ENCODE assay signal across 35 cellular contexts in the genomic region with DNA sequence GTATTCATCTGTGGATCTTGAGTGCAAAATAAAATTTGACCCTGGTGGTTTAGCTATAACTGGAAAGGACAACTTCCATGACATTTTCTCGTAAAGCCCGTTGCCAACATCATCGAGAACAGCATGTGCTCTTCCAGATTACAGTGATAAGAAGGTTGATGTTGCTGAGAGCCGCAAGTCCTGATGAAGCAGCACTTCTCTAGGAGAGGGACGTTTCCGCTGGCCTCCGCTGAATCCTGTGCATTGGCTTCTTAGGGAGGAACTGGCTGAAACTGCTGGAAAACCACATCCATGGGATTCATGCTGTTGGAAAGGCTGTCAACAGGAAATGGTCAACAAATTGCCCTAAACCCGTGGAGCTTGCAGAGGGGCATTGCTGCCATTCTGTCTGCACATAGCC. TPM values are rescaled to one million over a fixed set of nuclear protein-coding genes. Genes with fewer than 3 reads are reported as not detected.
"Had no signal": no experiment of that assay in that cellular context is flagged by ENCODE, and none has a peak within 500 bp of the region (broad histone marks: within the 10 kb centered on the region; RNA-seq: fewer than 3 reads in every experiment).

No MANE protein-coding gene starts in this region.

- H3K9me3 Mint-ChIP-seq: activated B cell treated with CpG ODN at 0.5 μM for 24 hours; activated CD4-positive, alpha-beta memory T cell treated with anti-CD3 and anti-CD28 coated beads for 36 hours; activated naive CD4-positive, alpha-beta T cell treated with anti-CD3 and anti-CD28 coated beads, Interleukin-2, amount 50 U/mL, for 24 hours; activated naive CD8-positive, alpha-beta T cell treated with anti-CD3 and anti-CD28 coated beads, Interleukin-2, amount 10 ng/mL, durations not matched to agents 7 days and 5 days; activated T-helper 2 cell treated with anti-CD3 and anti-CD28 coated beads, Interferon-gamma antibody, Interleukin-2, Interleukin-4, amounts not matched to agents 10 μg/mL and 5 μg/mL and 100 μg/mL, durations not matched to agents 14 hours and 24 hours and 36 hours; T-helper 1 cell treated with Interleukin-12 subunit alpha and Interleukin-12 subunit beta and Interleukin-4 antibody, amounts not matched to agents 30 μg/mL and 1 μg/mL, for 36 hours; T-helper 2 cell treated with Interferon-gamma antibody and Interleukin-4, amounts not matched to agents 5 μg/mL and 100 μg/mL, for 36 hours had no signal

- H3K4me3 Mint-ChIP-seq: activated B cell treated with CpG ODN at 0.5 μM for 24 hours; activated CD4-positive, alpha-beta memory T cell treated with anti-CD3 and anti-CD28 coated beads for 36 hours; activated naive CD4-positive, alpha-beta T cell treated with anti-CD3 and anti-CD28 coated beads, Interleukin-2, amount 50 U/mL, for 24 hours; activated naive CD8-positive, alpha-beta T cell treated with anti-CD3 and anti-CD28 coated beads, Interleukin-2, amount 10 ng/mL, durations not matched to agents 7 days and 5 days; T-helper 1 cell treated with Interleukin-12 subunit alpha and Interleukin-12 subunit beta and Interleukin-4 antibody, amounts not matched to agents 30 μg/mL and 1 μg/mL, for 36 hours; T-helper 2 cell treated with Interferon-gamma antibody and Interleukin-4, amounts not matched to agents 5 μg/mL and 100 μg/mL, for 36 hours had no signal

- H3K36me3 ChIP-seq: breast epithelium, MG63, Peyer's patch, SJCRH30 had no signal

- H3K4me1 ChIP-seq: body of pancreas, breast epithelium had no signal

- ATAC-seq: body of pancreas, Right ventricle myocardium inferior had no signal

- H3K9ac ChIP-seq: SK-N-SH had no signal

- H3K4me3 ChIP-seq: body of pancreas, breast epithelium, MG63, Peyer's patch, SJCRH30 had no signal

- DNase-seq: activated B cell treated with CpG ODN at 0.5 μM for 24 hours; activated CD4-positive, alpha-beta memory T cell treated with anti-CD3 and anti-CD28 coated beads for 36 hours; activated CD4-positive, alpha-beta T cell treated with anti-CD3 and anti-CD28 coated beads for 4 hours; activated CD4-positive, alpha-beta T cell treated with anti-CD3 and anti-CD28 coated beads, Interleukin-2, amount 50 U/mL, for 1 hour; activated CD4-positive, CD25-positive, alpha-beta regulatory T cell treated with anti-CD3 and anti-CD28 coated beads, Interleukin-2, amount 50 U/mL, for 72 hours; activated CD8-positive, alpha-beta memory T cell treated with anti-CD3 and anti-CD28 coated beads, Interleukin-2, amount 50 U/mL, for 48 hours; activated gamma-delta T cell; activated naive CD4-positive, alpha-beta T cell treated with Interleukin-2 at 50 U/mL for 16 hours; activated naive CD8-positive, alpha-beta T cell treated with anti-CD3 and anti-CD28 coated beads, Interleukin-2, amount 10 ng/mL, durations not matched to agents 7 days and 5 days; activated T-cell treated with anti-CD3 and anti-CD28 coated beads, Interleukin-2, amount 50 U/mL, for 1 hour; Karpas-422; KBM-7; MG63; NCI-H1048; NCI-H1105 treated with DMSO at 0.1 percent for 48 hours; NCI-H1436; NCI-H1694; NCI-H1930; NCI-H2081 treated with DMSO at 0.1 percent for 48 hours; NCI-H345; NCI-H524 treated with DMSO at 0.1 percent for 48 hours; Peyer's patch; SJCRH30; SK-N-SH had no signal

- H3K36me3 Mint-ChIP-seq: activated CD4-positive, alpha-beta memory T cell treated with anti-CD3 and anti-CD28 coated beads for 36 hours; activated naive CD4-positive, alpha-beta T cell treated with anti-CD3 and anti-CD28 coated beads, Interleukin-2, amount 50 U/mL, for 24 hours; activated naive CD8-positive, alpha-beta T cell treated with anti-CD3 and anti-CD28 coated beads, Interleukin-2, amount 10 ng/mL, durations not matched to agents 7 days and 5 days had no signal

- H3K27ac Mint-ChIP-seq: activated B cell treated with CpG ODN at 0.5 μM for 24 hours; activated CD4-positive, alpha-beta memory T cell treated with anti-CD3 and anti-CD28 coated beads for 36 hours; activated naive CD4-positive, alpha-beta T cell treated with anti-CD3 and anti-CD28 coated beads, Interleukin-2, amount 50 U/mL, for 24 hours; activated naive CD8-positive, alpha-beta T cell treated with anti-CD3 and anti-CD28 coated beads, Interleukin-2, amount 10 ng/mL, durations not matched to agents 7 days and 5 days; activated T-helper 2 cell treated with anti-CD3 and anti-CD28 coated beads, Interferon-gamma antibody, Interleukin-2, Interleukin-4, amounts not matched to agents 10 μg/mL and 5 μg/mL and 100 μg/mL, durations not matched to agents 14 hours and 24 hours and 36 hours; T-helper 1 cell treated with Interleukin-12 subunit alpha and Interleukin-12 subunit beta and Interleukin-4 antibody, amounts not matched to agents 30 μg/mL and 1 μg/mL, for 36 hours; T-helper 2 cell treated with Interferon-gamma antibody and Interleukin-4, amounts not matched to agents 5 μg/mL and 100 μg/mL, for 36 hours had no signal

- H3K4me1 Mint-ChIP-seq: activated naive CD4-positive, alpha-beta T cell treated with anti-CD3 and anti-CD28 coated beads, Interleukin-2, amount 50 U/mL, for 24 hours; activated naive CD8-positive, alpha-beta T cell treated with anti-CD3 and anti-CD28 coated beads, Interleukin-2, amount 10 ng/mL, durations not matched to agents 7 days and 5 days had no signal

- H3K27ac ChIP-seq: body of pancreas, breast epithelium, Peyer's patch, RWPE1, SJCRH30 had no signal

- H3K27me3 ChIP-seq: body of pancreas, breast epithelium, MG63, Peyer's patch, SJCRH30 had no signal

- H3K9me3 ChIP-seq: body of pancreas, breast epithelium, MG63, Peyer's patch, SK-N-SH had no signal

- FAIRE-seq: astrocyte, TTC549 had no signal

- H3K4me2 ChIP-seq: SK-N-SH had no signal

RNA-seq across cellular contexts. Expression of a gene that starts 21.4 kb away (rescaled TPM):
- total RNA-seq: activated B cell treated with CpG ODN at 0.5 μM for 24 hours; activated CD4-positive, alpha-beta memory T cell treated with anti-CD3 and anti-CD28 coated beads for 36 hours; activated naive CD8-positive, alpha-beta T cell treated with anti-CD3 and anti-CD28 coated beads, Interleukin-2, amount 10 ng/mL, durations not matched to agents 7 days and 5 days; activated T-helper 2 cell treated with anti-CD3 and anti-CD28 coated beads, Interferon-gamma antibody, Interleukin-2, Interleukin-4, amounts not matched to agents 10 μg/mL and 5 μg/mL and 100 μg/mL, durations not matched to agents 14 hours and 24 hours and 36 hours; astrocyte; cardiac septum; Right ventricle myocardium inferior had no signal
- polyA plus RNA-seq: SK-N-SH had no signal
